Comparison of ENCODE assay signal across 18 cellular contexts in genomic region chr5:10645671-10646070, GRCh38.
A peak's percentile ranks its signal among the peaks of the same experiment; 100 is the strongest.
DNase-seq lines count a peak whose midpoint lies in the region; ATAC-seq and TF ChIP-seq lines count a peak whose summit lies in the region.
"Had no signal": no experiment of that assay in that cellular context is flagged by ENCODE, and none has a peak within 500 bp of the region (broad histone marks: within the 10 kb centered on the region; RNA-seq: fewer than 3 reads in every experiment).

No MANE protein-coding gene starts in this region.

- peaks cover 25% of the 10 kb centered on the region for H3K4me1 Mint-ChIP-seq in stimulated activated naive CD8-positive, alpha-beta T cell treated with anti-CD3 and anti-CD28 coated beads, Interleukin-15, Interleukin-2, amounts not matched to agents 100 ng/mL and 50 ng/mL, for 24 hours (ENCODE audit: low read depth)
- H3K4me1 Mint-ChIP-seq in H9: peaks cover 9 to 14% of the 10 kb centered on the region in 2 experiments

- no peak overlapping the region for H2BK20ac ChIP-seq in H9 (ENCODE audit: low read depth, low read length, poor library complexity, severe bottlenecking)

- H2BK120ac ChIP-seq in H9 (ENCODE audit: low read depth, low read length, poor library complexity, severe bottlenecking): no peak overlapping the region
- no peak overlapping the region for H2BK120ac ChIP-seq in mesenchymal stem cell (ENCODE audit: low read depth, low read length)

- no peak overlapping the region for H3T11ph ChIP-seq in H9 (ENCODE audit: low read length)

- H3K27me3 Mint-ChIP-seq in stimulated activated naive CD8-positive, alpha-beta T cell treated with anti-CD3 and anti-CD28 coated beads, Interleukin-15, Interleukin-2, amounts not matched to agents 100 ng/mL and 50 ng/mL, for 24 hours: peaks cover 4% of the 10 kb centered on the region
- peaks cover under 1% of the 10 kb centered on the region; the same call in 1 of the 2 replicates for H3K27me3 Mint-ChIP-seq in H9 (ENCODE audit: low read depth)

- H3K4me3 ChIP-seq in heart right ventricle (no peak overlapping the region), mesenchymal stem cell (ENCODE audit: insufficient read depth in 1 of 2, low read depth in 1 of 2, low read length in 2 of 2) (no peak overlapping the region)
- H3K4me3 ChIP-seq: GM23338, PC-9 had no signal

- H2BK15ac ChIP-seq in H9 (ENCODE audit: low read depth, low read length) (no peak overlapping the region), mesenchymal stem cell (ENCODE audit: low read depth, poor library complexity, severe bottlenecking) (no peak overlapping the region)

- H3K9ac ChIP-seq in H9 (ENCODE audit: extremely low read depth, insufficient read length, low read length): no peak overlapping the region
- H3K9ac ChIP-seq in mesenchymal stem cell (ENCODE audit: low read length): no peak overlapping the region
- H3K9ac ChIP-seq: KMS-11 had no signal

- intact Hi-C loops in heart right ventricle (cut with DNase I): no loop called here

- H3K4me2 ChIP-seq in H9 (ENCODE audit: insufficient read depth, insufficient read length, low read length): no peak overlapping the region
- H3K4me2 ChIP-seq in mesenchymal stem cell (ENCODE audit: low read length, poor library complexity, severe bottlenecking): no peak overlapping the region
- H3K4me2 ChIP-seq: GM23338, KMS-11, PC-9 had no signal

- no peak overlapping the region for H2BK5ac ChIP-seq in H9 (ENCODE audit: insufficient read length, low read length)
- no peak overlapping the region for H2BK5ac ChIP-seq in mesenchymal stem cell (ENCODE audit: low read depth, low read length, poor library complexity, severe bottlenecking)

- H3K23me2 ChIP-seq in H9 (ENCODE audit: insufficient read length, low read depth, low read length, poor library complexity, severe bottlenecking): no peaks in the 10 kb centered on the region

- H3K4me1 ChIP-seq in H9 (ENCODE audit: insufficient read depth, low read length) (no peaks in the 10 kb centered on the region; the same call in 1 of the 2 replicates), heart right ventricle (peaks cover 0 to 6% (median 0%) of the 10 kb centered on the region in 9 donors), mesenchymal stem cell (ENCODE audit: control insufficient read depth, insufficient read depth, low read depth, low read length) (no peaks in the 10 kb centered on the region)

- H3K27me3 ChIP-seq in H9 (ENCODE audit: insufficient read depth, low read length) (no peaks in the 10 kb centered on the region), heart right ventricle (peaks cover 0 to 5% (median 0%) of the 10 kb centered on the region in 7 donors), mesenchymal stem cell (ENCODE audit: control insufficient read depth in 1 of 2, insufficient read depth in 1 of 2, low read length in 2 of 2) (no peaks in the 10 kb centered on the region)

- H2AK5ac ChIP-seq in H9 (ENCODE audit: insufficient read length, low read length) (no peak overlapping the region), mesenchymal stem cell (ENCODE audit: low read length, severe bottlenecking) (no peak overlapping the region)

- no peaks in the 10 kb centered on the region for H3K9me3 Mint-ChIP-seq in stimulated activated naive CD8-positive, alpha-beta T cell treated with anti-CD3 and anti-CD28 coated beads, Interleukin-15, Interleukin-2, amounts not matched to agents 100 ng/mL and 50 ng/mL, for 24 hours
- H3K9me3 Mint-ChIP-seq in H9: no peaks in the 10 kb centered on the region
- H3K9me3 Mint-ChIP-seq: GM23338 had no signal

- H2AFZ ChIP-seq in H9 (ENCODE audit: low read length) (no peak overlapping the region), mesenchymal stem cell (ENCODE audit: low read depth, low read length) (no peak overlapping the region)
- H2AFZ ChIP-seq: GM23338, PC-9 had no signal

- H3K79me2 ChIP-seq in H9 (ENCODE audit: insufficient read depth, low read length): 0 out of 2 replicates have a peak, but pooled peaks cover 4% of the 10 kb centered on the region

- H3K27ac ChIP-seq in H9 (ENCODE audit: insufficient read length, low read depth, low read length): no peak overlapping the region
- H3K27ac ChIP-seq in heart right ventricle: no peak overlapping the region
- H3K27ac ChIP-seq in mesenchymal stem cell (ENCODE audit: low read length, poor library complexity, severe bottlenecking): no peak overlapping the region
- H3K27ac ChIP-seq: KMS-11, PC-9 had no signal

- no peaks in the 10 kb centered on the region for H3K79me1 ChIP-seq in H9 (ENCODE audit: insufficient read depth, low read depth, low read length, poor library complexity, severe bottlenecking)
- peaks cover 36% of the 10 kb centered on the region for H3K79me1 ChIP-seq in mesenchymal stem cell (replicated peaks; ENCODE audit: low read length, poor library complexity, severe bottlenecking)

- no peak overlapping the region for H2BK12ac ChIP-seq in H9 (ENCODE audit: insufficient read length, low read depth, low read length)
- no peak overlapping the region for H2BK12ac ChIP-seq in mesenchymal stem cell (ENCODE audit: low read length in 2 of 2)

- H3K18ac ChIP-seq in H9 (ENCODE audit: insufficient read length, low read depth, low read length) (no peak overlapping the region), mesenchymal stem cell (ENCODE audit: low read depth in 1 of 2, low read length in 2 of 2) (no peak overlapping the region)

- H3K36me3 ChIP-seq in heart right ventricle: peaks cover 0 to 17% (median 0%) of the 10 kb centered on the region in 9 donors
- H3K36me3 ChIP-seq in mesenchymal stem cell (ENCODE audit: control insufficient read depth in 1 of 2, insufficient read depth in 2 of 2, low read depth in 1 of 2, low read length in 2 of 2): peaks cover 7 to 27% of the 10 kb centered on the region in 2 experiments

- peak overlapping the region; percentile 2 for H3K27ac Mint-ChIP-seq in stimulated activated naive CD8-positive, alpha-beta T cell treated with anti-CD3 and anti-CD28 coated beads, Interleukin-15, Interleukin-2, amounts not matched to agents 100 ng/mL and 50 ng/mL, for 24 hours
- H3K27ac Mint-ChIP-seq in H9: no peak overlapping the region; a peak in 1 of 7 replicates
- H3K27ac Mint-ChIP-seq: GM23338 had no signal

- H3K9me3 ChIP-seq in H9 (ENCODE audit: control insufficient read depth, low read depth, low read length) (no peaks in the 10 kb centered on the region), heart right ventricle (no peaks in the 10 kb centered on the region), mesenchymal stem cell (ENCODE audit: control insufficient read depth, low read length) (no peaks in the 10 kb centered on the region)

- H3K23ac ChIP-seq in H9 (ENCODE audit: insufficient read length, low read depth, low read length): no peak overlapping the region
- no peak overlapping the region for H3K23ac ChIP-seq in mesenchymal stem cell (ENCODE audit: low read length in 2 of 2)

- H3K4me3 Mint-ChIP-seq in stimulated activated naive CD8-positive, alpha-beta T cell treated with anti-CD3 and anti-CD28 coated beads, Interleukin-15, Interleukin-2, amounts not matched to agents 100 ng/mL and 50 ng/mL, for 24 hours: no peak overlapping the region
- no peak overlapping the region; a peak in 1 of 5 replicates for H3K4me3 Mint-ChIP-seq in H9
- H3K4me3 Mint-ChIP-seq: GM23338 had no signal

- no peak overlapping the region for H4K5ac ChIP-seq in H9 (ENCODE audit: insufficient read length, low read depth, low read length)

- no CpG with 5 or more reads among the region's 6 CpGs for WGBS in H9 (ENCODE audit: extremely low coverage, insufficient read length, low lambda C conversion rate)
- 86 to 87% methylated on average over 6 of the region's 6 CpGs for WGBS in heart right ventricle, 2 donors
- WGBS in mesenchymal stem cell: 87% methylated on average over 5 of the region's 6 CpGs

- peaks cover 9% of the 10 kb centered on the region for H3K36me3 Mint-ChIP-seq in stimulated activated naive CD8-positive, alpha-beta T cell treated with anti-CD3 and anti-CD28 coated beads, Interleukin-15, Interleukin-2, amounts not matched to agents 100 ng/mL and 50 ng/mL, for 24 hours (ENCODE audit: low read depth)
- H3K36me3 Mint-ChIP-seq in H9 (ENCODE audit: insufficient read depth in 1 of 3, low read depth in 3 of 3): peaks cover 0 to 3% (median 2%) of the 10 kb centered on the region in 3 experiments; a peak in 2 of 7 replicates

- H4K91ac ChIP-seq in H9 (ENCODE audit: insufficient read length, low read depth, low read length): no peak overlapping the region
- no peak overlapping the region for H4K91ac ChIP-seq in mesenchymal stem cell (ENCODE audit: low read length)

- ATAC-seq in stimulated activated naive CD8-positive, alpha-beta T cell treated with anti-CD3 and anti-CD28 coated beads, Interleukin-15, Interleukin-2, amounts not matched to agents 100 U/mL and 50 U/mL, for 24 hours: no peak
- ATAC-seq in heart right ventricle (no peak), HG03280 (IDR thresholded peaks at IDR 0.05; ENCODE audit: unreplicated experiment) (no peak)
- ATAC-seq: GM23338, HepG2 had no signal

- H4K8ac ChIP-seq in H9 (replicated peaks; ENCODE audit: insufficient read length, low read depth, low read length) (no peak overlapping the region), mesenchymal stem cell (ENCODE audit: low read length) (no peak overlapping the region)

- TF ChIP-seq CTCF in H9 (conservative IDR thresholded peaks at IDR 0.05): no peak
- TF ChIP-seq CTCF in heart right ventricle (IDR thresholded peaks at IDR 0.05): no peak

- H3K14ac ChIP-seq in H9 (ENCODE audit: insufficient read depth, low read length) (no peak overlapping the region), mesenchymal stem cell (ENCODE audit: low read length in 2 of 2) (no peak overlapping the region)

- H3K4ac ChIP-seq in H9 (ENCODE audit: low read depth, low read length) (no peak overlapping the region), mesenchymal stem cell (ENCODE audit: low read depth in 1 of 2, low read length in 2 of 2) (no peak overlapping the region)

- no peaks in the 10 kb centered on the region for H4K20me1 ChIP-seq in H9 (ENCODE audit: control insufficient read depth, insufficient read depth, insufficient read length)

- no peak overlapping the region for H3K56ac ChIP-seq in H9 (ENCODE audit: insufficient read length, low read depth, low read length)

- DNase-seq in stimulated activated naive CD8-positive, alpha-beta T cell treated with anti-CD3 and anti-CD28 coated beads, Interleukin-15, Interleukin-2, amounts not matched to agents 100 U/mL and 50 U/mL, for 24 hours: no peak
- DNase-seq in H9 (peak; percentile 22), mesenteric fat pad (ENCODE audit: low spot score) (peak; percentile 35), heart right ventricle (no peak), mesenchymal stem cell (no peak)
- DNase-seq: C1 segment of cervical spinal cord, DMS53, MM.1S, NCI-H1105, NCI-H1694 treated with DMSO at 0.1 percent for 48 hours, NCI-H345, NCI-H69, PC-9 had no signal

Comparison
In these comparisons a context has a peak if more than half of its experiments do, and no peak if none do; other contexts are left out.
1. DNase-seq: peak in H9 (single experiment) and mesenteric fat pad (single experiment); none in stimulated activated naive CD8-positive, alpha-beta T cell treated with anti-CD3 and anti-CD28 coated beads, Interleukin-15, Interleukin-2, amounts not matched to agents 100 U/mL and 50 U/mL, for 24 hours (single experiment), heart right ventricle (0 of 2) and mesenchymal stem cell (single experiment).